ENCODE assay signal across 17 cellular contexts in genomic region chr19:48474084-48474592, GRCh38.
"Had no signal": no experiment of that assay in that cellular context is flagged by ENCODE, and none has a peak within 500 bp of the region (broad histone marks: within the 10 kb centered on the region; RNA-seq: fewer than 3 reads in every experiment).

No MANE protein-coding gene starts in this region.

- H3K4me3 Mint-ChIP-seq: activated naive CD8-positive, alpha-beta T cell treated with anti-CD3 and anti-CD28 coated beads, Interleukin-2, amount 50 U/mL, for 24 hours; activated T-helper 1 cell treated with anti-CD3 and anti-CD28 coated beads, Interleukin-12 subunit alpha, Interleukin-12 subunit beta, Interleukin-2, Interleukin-4 antibody, amounts not matched to agents 30 ng/mL and 10 ng/mL and 1 ng/mL, durations not matched to agents 14 hours and 24 hours and 36 hours; naive thymus-derived CD8-positive, alpha-beta T cell had no signal

- DNase-seq: activated CD4-positive, alpha-beta T cell treated with anti-CD3 and anti-CD28 coated beads for 1 hour; activated naive CD4-positive, alpha-beta T cell treated with Interleukin-2 at 50 U/mL for 16 hours; activated naive CD8-positive, alpha-beta T cell treated with anti-CD3 and anti-CD28 coated beads, Interleukin-2, amount 50 U/mL, for 24 hours; foreskin keratinocyte; islet precursor cell; mammary epithelial cell; mucosa of descending colon; stimulated activated CD4-positive, alpha-beta T cell treated with anti-CD3 and anti-CD28 coated beads, Interleukin-15, amount 100 ng/mL, for 24 hours; stimulated activated CD4-positive, alpha-beta T cell treated with anti-CD3 and anti-CD28 coated beads, Interleukin-4, amount 100 ng/mL, for 4 hours; T-helper 9 cell had no signal

- H3K4me3 ChIP-seq: ascending aorta, heart left ventricle, mucosa of descending colon, pancreas, vagina had no signal

- H3K27me3 ChIP-seq: ascending aorta, foreskin keratinocyte, heart left ventricle, pancreas, vagina had no signal

- H3K27ac Mint-ChIP-seq: activated naive CD8-positive, alpha-beta T cell treated with anti-CD3 and anti-CD28 coated beads, Interleukin-2, amount 50 U/mL, for 24 hours; activated T-helper 1 cell treated with anti-CD3 and anti-CD28 coated beads, Interleukin-12 subunit alpha, Interleukin-12 subunit beta, Interleukin-2, Interleukin-4 antibody, amounts not matched to agents 30 ng/mL and 10 ng/mL and 1 ng/mL, durations not matched to agents 14 hours and 24 hours and 36 hours had no signal

- H3K27ac ChIP-seq: ascending aorta, foreskin keratinocyte, heart left ventricle, pancreas, vagina had no signal

- H3K27me3 Mint-ChIP-seq: activated naive CD8-positive, alpha-beta T cell treated with anti-CD3 and anti-CD28 coated beads, Interleukin-2, amount 50 U/mL, for 24 hours; naive thymus-derived CD8-positive, alpha-beta T cell had no signal

- H3K9me3 ChIP-seq: ascending aorta, heart left ventricle, mucosa of descending colon, pancreas, vagina had no signal

- H3K9me3 Mint-ChIP-seq: activated naive CD8-positive, alpha-beta T cell treated with anti-CD3 and anti-CD28 coated beads, Interleukin-2, amount 50 U/mL, for 24 hours; activated T-helper 1 cell treated with anti-CD3 and anti-CD28 coated beads, Interleukin-12 subunit alpha, Interleukin-12 subunit beta, Interleukin-2, Interleukin-4 antibody, amounts not matched to agents 30 ng/mL and 10 ng/mL and 1 ng/mL, durations not matched to agents 14 hours and 24 hours and 36 hours; naive thymus-derived CD8-positive, alpha-beta T cell had no signal

- ATAC-seq: activated naive CD8-positive, alpha-beta T cell treated with anti-CD3 and anti-CD28 coated beads, Interleukin-2, amount 50 U/mL, for 24 hours; foreskin keratinocyte; heart left ventricle; left lobe of liver; mucosa of descending colon; naive thymus-derived CD8-positive, alpha-beta T cell; pancreas had no signal
